ENCODE assay signal across 11 cellular contexts in the genomic region with DNA sequence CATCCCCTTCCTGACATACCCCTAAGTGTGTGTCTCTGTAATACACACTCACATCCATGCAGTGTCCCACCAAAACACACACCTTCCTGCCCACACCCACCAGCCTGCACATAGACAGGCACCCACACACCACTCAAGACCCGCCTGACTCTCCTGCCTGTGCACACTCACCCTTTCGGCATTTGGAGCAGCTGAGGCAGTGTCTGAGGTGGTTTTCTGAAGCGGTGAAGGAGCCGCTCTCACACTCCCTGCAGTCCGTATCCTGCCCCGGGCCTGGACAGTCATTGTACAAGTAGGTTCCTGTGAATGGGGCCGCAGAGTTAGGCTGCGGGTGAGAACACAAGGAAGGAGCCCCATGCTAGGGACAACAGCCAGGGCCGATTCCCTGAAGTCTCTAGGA. TPM values are rescaled to one million over a fixed set of nuclear protein-coding genes. Genes with fewer than 3 reads are reported as not detected.
DNase-seq lines count a peak whose midpoint lies in the region; ATAC-seq, FAIRE-seq and TF ChIP-seq lines count a peak whose summit lies in the region.
"Had no signal": no experiment of that assay in that cellular context is flagged by ENCODE, and none has a peak within 500 bp of the region (broad histone marks: within the 10 kb centered on the region; RNA-seq: fewer than 3 reads in every experiment).

No MANE protein-coding gene starts in this region.

- DNase-seq in activated CD8-positive, alpha-beta memory T cell treated with anti-CD3 and anti-CD28 coated beads for 24 hours: peak; percentile 71
- DNase-seq in activated CD8-positive, alpha-beta memory T cell treated with anti-CD3 and anti-CD28 coated beads, Interleukin-2, amount 50 U/mL, for 48 hours: no peak
- no peak for DNase-seq in activated T-helper 2 cell treated with anti-CD3 and anti-CD28 coated beads, Interferon-gamma antibody, Interleukin-2, Interleukin-4, amounts not matched to agents 10 μg/mL and 5 μg/mL and 100 μg/mL, durations not matched to agents 14 hours and 24 hours and 36 hours (ENCODE audit: low spot score)
- DNase-seq in kidney (peak; percentile 69), tibial artery (no peak), germinal center (ENCODE audit: low spot score) (no peak)
- DNase-seq: activated CD4-positive, CD25-positive, alpha-beta regulatory T cell treated with anti-CD3 and anti-CD28 coated beads, Interleukin-2, amount 50 U/mL, for 72 hours; BE2C had no signal

- no peaks in the 10 kb centered on the region for H3K27me3 ChIP-seq in tibial artery
- H3K27me3 ChIP-seq: BE2C had no signal

- H3K27ac ChIP-seq in kidney (ENCODE audit: low read depth in 2 of 2, low read length in 2 of 2) (peak overlapping the region in 1 of 2 donors; percentile 10), tibial artery (peak overlapping the region; percentile 99)

- H3K4me1 Mint-ChIP-seq in activated T-helper 2 cell treated with anti-CD3 and anti-CD28 coated beads, Interferon-gamma antibody, Interleukin-2, Interleukin-4, amounts not matched to agents 10 μg/mL and 5 μg/mL and 100 μg/mL, durations not matched to agents 14 hours and 24 hours and 36 hours (ENCODE audit: low read depth): peaks cover 32% of the 10 kb centered on the region

- peak overlapping the region; percentile 43 for H3K27ac Mint-ChIP-seq in activated T-helper 2 cell treated with anti-CD3 and anti-CD28 coated beads, Interferon-gamma antibody, Interleukin-2, Interleukin-4, amounts not matched to agents 10 μg/mL and 5 μg/mL and 100 μg/mL, durations not matched to agents 14 hours and 24 hours and 36 hours

- H3K36me3 Mint-ChIP-seq in activated T-helper 2 cell treated with anti-CD3 and anti-CD28 coated beads, Interferon-gamma antibody, Interleukin-2, Interleukin-4, amounts not matched to agents 10 μg/mL and 5 μg/mL and 100 μg/mL, durations not matched to agents 14 hours and 24 hours and 36 hours (ENCODE audit: low read depth): peaks cover 57% of the 10 kb centered on the region

- TF ChIP-seq CTCF in kidney (IDR thresholded peaks at IDR 0.05; ENCODE audit: borderline replicate concordance, extremely low read depth, insufficient read depth) (no peak), tibial artery (IDR thresholded peaks at IDR 0.05) (no peak)

- intact Hi-C loops in activated T-helper 2 cell treated with anti-CD3 and anti-CD28 coated beads, Interferon-gamma antibody, Interleukin-2, Interleukin-4, amounts not matched to agents 10 μg/mL and 5 μg/mL and 100 μg/mL, durations not matched to agents 14 hours and 24 hours and 36 hours (cut with micrococcal nuclease): no loop called here
- intact Hi-C loops in kidney (cut with DNase I): loop anchor here (10.0 kb wide), 1 partner anchor 121 kb away; a partner anchor contains a TSS
- intact Hi-C loops in tibial artery (cut with DNase I; ENCODE audit: low total_unique reads): no loop called here

- H3K4me1 ChIP-seq in kidney (ENCODE audit: control insufficient read depth in 1 of 2, insufficient read depth in 1 of 2, low read depth in 1 of 2, low read length in 2 of 2): peaks cover 42 to 55% of the 10 kb centered on the region in 2 donors
- H3K4me1 ChIP-seq in tibial artery: peaks cover 0 to 77% (median 64%) of the 10 kb centered on the region in 4 donors

- H3K9ac ChIP-seq in kidney (ENCODE audit: low read length in 2 of 2): peak overlapping the region in 1 of 2 donors; percentile 13

- no peak overlapping the region for H3K4me3 Mint-ChIP-seq in activated T-helper 2 cell treated with anti-CD3 and anti-CD28 coated beads, Interferon-gamma antibody, Interleukin-2, Interleukin-4, amounts not matched to agents 10 μg/mL and 5 μg/mL and 100 μg/mL, durations not matched to agents 14 hours and 24 hours and 36 hours (ENCODE audit: low read depth)

- H3K4me3 ChIP-seq in kidney (ENCODE audit: low read length in 2 of 2): no peak overlapping the region
- no peak overlapping the region for H3K4me3 ChIP-seq in tibial artery
- H3K4me3 ChIP-seq: K562 had no signal

- H3K9me3 ChIP-seq in kidney (ENCODE audit: control insufficient read depth in 1 of 2, low read length in 2 of 2) (no peaks in the 10 kb centered on the region), tibial artery (no peaks in the 10 kb centered on the region)
- H3K9me3 ChIP-seq: BE2C had no signal

- H3K36me3 ChIP-seq in kidney (ENCODE audit: control insufficient read depth in 1 of 2, insufficient read depth in 2 of 2, low read length in 2 of 2): peaks cover 36 to 56% of the 10 kb centered on the region in 2 donors
- H3K36me3 ChIP-seq in tibial artery: peaks cover 59 to 66% (median 62%) of the 10 kb centered on the region in 3 donors
- H3K36me3 ChIP-seq: BE2C had no signal

- no peaks in the 10 kb centered on the region for H3K27me3 Mint-ChIP-seq in activated T-helper 2 cell treated with anti-CD3 and anti-CD28 coated beads, Interferon-gamma antibody, Interleukin-2, Interleukin-4, amounts not matched to agents 10 μg/mL and 5 μg/mL and 100 μg/mL, durations not matched to agents 14 hours and 24 hours and 36 hours (ENCODE audit: low read depth)

- no peak for FAIRE-seq in kidney (lab: Jason Lieb, UNC)
- FAIRE-seq: K562 had no signal

- H3K9me3 Mint-ChIP-seq in activated T-helper 2 cell treated with anti-CD3 and anti-CD28 coated beads, Interferon-gamma antibody, Interleukin-2, Interleukin-4, amounts not matched to agents 10 μg/mL and 5 μg/mL and 100 μg/mL, durations not matched to agents 14 hours and 24 hours and 36 hours: no peaks in the 10 kb centered on the region

- ATAC-seq in GM18858 (IDR thresholded peaks at IDR 0.05; ENCODE audit: unreplicated experiment) (no peak), HG03045 (IDR thresholded peaks at IDR 0.05; ENCODE audit: unreplicated experiment) (no peak)
- ATAC-seq: K562 had no signal

RNA-seq across cellular contexts. Expression of a gene that starts 8.3 kb away (rescaled TPM):
- total RNA-seq in activated T-helper 2 cell treated with anti-CD3 and anti-CD28 coated beads, Interferon-gamma antibody, Interleukin-2, Interleukin-4, amounts not matched to agents 10 μg/mL and 5 μg/mL and 100 μg/mL, durations not matched to agents 14 hours and 24 hours and 36 hours: 37.6 TPM in 2 replicates
- 186 TPM for total RNA-seq in kidney
- 99.6 TPM for polyA plus RNA-seq in kidney (ENCODE audit: insufficient read depth, low read depth, low replicate concordance)

RNA-seq across cellular contexts. Expression of a gene that starts 23.1 kb away (rescaled TPM):
- not detected in 2 replicates for total RNA-seq in activated T-helper 2 cell treated with anti-CD3 and anti-CD28 coated beads, Interferon-gamma antibody, Interleukin-2, Interleukin-4, amounts not matched to agents 10 μg/mL and 5 μg/mL and 100 μg/mL, durations not matched to agents 14 hours and 24 hours and 36 hours
- 2.5 TPM for total RNA-seq in kidney
- 2.9 TPM for polyA plus RNA-seq in kidney (ENCODE audit: insufficient read depth, low read depth, low replicate concordance)

RNA-seq across cellular contexts. Expression of a gene that starts 41.8 kb away (rescaled TPM):
- not detected in 2 replicates for total RNA-seq in activated T-helper 2 cell treated with anti-CD3 and anti-CD28 coated beads, Interferon-gamma antibody, Interleukin-2, Interleukin-4, amounts not matched to agents 10 μg/mL and 5 μg/mL and 100 μg/mL, durations not matched to agents 14 hours and 24 hours and 36 hours
- total RNA-seq in kidney: 452 TPM
- polyA plus RNA-seq in kidney (ENCODE audit: insufficient read depth, low read depth, low replicate concordance): 225 TPM

RNA-seq across cellular contexts. Expression of a gene that starts 50.4 kb away (rescaled TPM):
- total RNA-seq in activated T-helper 2 cell treated with anti-CD3 and anti-CD28 coated beads, Interferon-gamma antibody, Interleukin-2, Interleukin-4, amounts not matched to agents 10 μg/mL and 5 μg/mL and 100 μg/mL, durations not matched to agents 14 hours and 24 hours and 36 hours: 0.32 and 0.50 TPM in 2 replicates
- total RNA-seq in kidney: 114 TPM
- polyA plus RNA-seq in kidney (ENCODE audit: insufficient read depth, low read depth, low replicate concordance): 77.8 TPM

Comparison
In these comparisons a context has a peak if more than half of its experiments do, and no peak if none do; other contexts are left out.
1. DNase-seq: peak in activated CD8-positive, alpha-beta memory T cell treated with anti-CD3 and anti-CD28 coated beads for 24 hours (single experiment) and kidney (single experiment); none in activated CD8-positive, alpha-beta memory T cell treated with anti-CD3 and anti-CD28 coated beads, Interleukin-2, amount 50 U/mL, for 48 hours (single experiment), activated T-helper 2 cell treated with anti-CD3 and anti-CD28 coated beads, Interferon-gamma antibody, Interleukin-2, Interleukin-4, amounts not matched to agents 10 μg/mL and 5 μg/mL and 100 μg/mL, durations not matched to agents 14 hours and 24 hours and 36 hours (single experiment), tibial artery (0 of 2) and germinal center (single experiment).
2. RNA of a gene that starts 41.8 kb away (total RNA-seq): 452 TPM in kidney (single experiment); not detected in activated T-helper 2 cell treated with anti-CD3 and anti-CD28 coated beads, Interferon-gamma antibody, Interleukin-2, Interleukin-4, amounts not matched to agents 10 μg/mL and 5 μg/mL and 100 μg/mL, durations not matched to agents 14 hours and 24 hours and 36 hours; every median in the first group is over 100 times any median in the second.